Comparison of ENCODE assay signal across 8 cellular contexts in the genomic region with DNA sequence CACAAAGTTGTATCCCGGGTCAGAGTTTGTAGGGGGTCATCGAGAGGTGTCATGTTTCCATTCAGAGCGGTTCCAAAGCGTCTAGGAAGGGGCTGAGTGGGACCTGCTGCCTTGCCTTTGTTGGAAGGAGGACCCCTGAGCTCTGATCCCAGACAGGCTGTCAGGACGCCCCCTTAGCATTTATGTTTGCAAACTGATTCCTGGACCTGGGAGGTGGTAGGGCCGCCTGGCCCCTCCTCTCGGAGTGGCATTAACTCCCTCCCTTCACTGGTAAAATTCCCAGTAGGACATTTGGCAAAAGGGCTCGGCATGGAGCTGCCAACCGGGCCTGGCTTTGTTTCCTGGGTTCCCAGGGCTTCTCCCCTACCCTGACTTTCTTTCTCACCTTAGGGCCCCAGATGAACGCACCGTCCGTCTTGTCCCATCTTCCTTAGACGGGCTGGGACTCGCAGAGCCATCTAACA. TPM values are rescaled to one million over a fixed set of nuclear protein-coding genes. Genes with fewer than 3 reads are reported as not detected.
A peak's percentile ranks its signal among the peaks of the same experiment; 100 is the strongest.
DNase-seq lines count a peak whose midpoint lies in the region; ATAC-seq and TF ChIP-seq lines count a peak whose summit lies in the region.

No MANE protein-coding gene starts in this region.

- H3K4me3 ChIP-seq in HFF-Myc (replicated peaks; ENCODE audit: low read depth, low read length) (peak overlapping the region; percentile 67), iPS-15b (ENCODE audit: low read depth, low read length) (peak overlapping the region; percentile 93)

- no peak for TF ChIP-seq POLR2A in GM18505 (IDR thresholded peaks at IDR 0.05; ENCODE audit: borderline replicate concordance, extremely low read depth, insufficient read depth, insufficient read length)

- no peaks in the 10 kb centered on the region for H3K36me3 ChIP-seq in iPS-15b (ENCODE audit: control insufficient read depth, insufficient read depth, low read length)

- no peak for TF ChIP-seq CTCF in HFF-Myc (IDR thresholded peaks at IDR 0.05; ENCODE audit: low read depth, low read length, missing control alignments)
- no peak for TF ChIP-seq CTCF in foreskin keratinocyte (conservative IDR thresholded peaks at IDR 0.05)

- peak overlapping the region; percentile 95 for H3K27ac Mint-ChIP-seq in activated T-helper 1 cell treated with anti-CD3 and anti-CD28 coated beads, Interleukin-12 subunit alpha, Interleukin-12 subunit beta, Interleukin-2, Interleukin-4 antibody, amounts not matched to agents 30 ng/mL and 10 ng/mL and 1 ng/mL, durations not matched to agents 14 hours and 24 hours and 36 hours
- peak overlapping the region; percentile 99 for H3K27ac Mint-ChIP-seq in stimulated activated memory B cell treated with anti-CD40 and anti-IgM and Interleukin-4, amounts not matched to agents 10 μg/mL and 1 μg/mL and 100 μg/mL, for 72 hours

- peaks cover 2% of the 10 kb centered on the region for H3K27me3 Mint-ChIP-seq in activated T-helper 1 cell treated with anti-CD3 and anti-CD28 coated beads, Interleukin-12 subunit alpha, Interleukin-12 subunit beta, Interleukin-2, Interleukin-4 antibody, amounts not matched to agents 30 ng/mL and 10 ng/mL and 1 ng/mL, durations not matched to agents 14 hours and 24 hours and 36 hours (ENCODE audit: insufficient read depth)
- H3K27me3 Mint-ChIP-seq in stimulated activated memory B cell treated with anti-CD40 and anti-IgM and Interleukin-4, amounts not matched to agents 10 μg/mL and 1 μg/mL and 100 μg/mL, for 72 hours = no peaks in the 10 kb centered on the region

- no peak overlapping the region for H3K27ac ChIP-seq in foreskin keratinocyte

- peak overlapping the region; percentile 9 for H3K9ac ChIP-seq in iPS-15b (ENCODE audit: low read depth, low read length)

- H3K9me3 Mint-ChIP-seq in activated T-helper 1 cell treated with anti-CD3 and anti-CD28 coated beads, Interleukin-12 subunit alpha, Interleukin-12 subunit beta, Interleukin-2, Interleukin-4 antibody, amounts not matched to agents 30 ng/mL and 10 ng/mL and 1 ng/mL, durations not matched to agents 14 hours and 24 hours and 36 hours = no peaks in the 10 kb centered on the region
- H3K9me3 Mint-ChIP-seq in stimulated activated memory B cell treated with anti-CD40 and anti-IgM and Interleukin-4, amounts not matched to agents 10 μg/mL and 1 μg/mL and 100 μg/mL, for 72 hours = no peaks in the 10 kb centered on the region

- H3K27me3 ChIP-seq in iPS-15b (ENCODE audit: control insufficient read depth, insufficient read depth, low read length) (no peaks in the 10 kb centered on the region), foreskin keratinocyte (no peaks in the 10 kb centered on the region)

- H3K4me1 ChIP-seq in iPS-15b (ENCODE audit: control insufficient read depth, insufficient read depth, low read length) = peaks cover 28% of the 10 kb centered on the region
- H3K4me1 ChIP-seq in foreskin keratinocyte = no peaks in the 10 kb centered on the region

- H3K9me3 ChIP-seq in iPS-15b (ENCODE audit: control insufficient read depth, insufficient read depth, low read length) = no peaks in the 10 kb centered on the region

- ATAC-seq in stimulated activated memory B cell treated with anti-CD40 and anti-IgM and Interleukin-4, amounts not matched to agents 10 μg/mL and 1 μg/mL and 100 μg/mL, for 72 hours = no peak
- no peak for ATAC-seq in sciatic nerve
- ATAC-seq in GM18505 (IDR thresholded peaks at IDR 0.05; ENCODE audit: unreplicated experiment) = no peak
- ATAC-seq in foreskin keratinocyte = no peak

- no peak for DNase-seq in HFF-Myc (ENCODE audit: extremely low read depth, low read depth)
- no peak for DNase-seq in activated T-helper 1 cell treated with anti-CD3 and anti-CD28 coated beads, Interleukin-12 subunit alpha, Interleukin-12 subunit beta, Interleukin-2, Interleukin-4 antibody, amounts not matched to agents 30 ng/mL and 10 ng/mL and 1 ng/mL, durations not matched to agents 14 hours and 24 hours and 36 hours (ENCODE audit: low spot score)
- DNase-seq in sciatic nerve (ENCODE audit: low spot score) = no peak
- no peak for DNase-seq in foreskin keratinocyte
- no peak for DNase-seq in NCI-H2081 treated with DMSO at 0.1 percent for 48 hours (lab: John Stamatoyannopoulos, UW)

- intact Hi-C loops in activated T-helper 1 cell treated with anti-CD3 and anti-CD28 coated beads, Interleukin-12 subunit alpha, Interleukin-12 subunit beta, Interleukin-2, Interleukin-4 antibody, amounts not matched to agents 30 ng/mL and 10 ng/mL and 1 ng/mL, durations not matched to agents 14 hours and 24 hours and 36 hours (cut with micrococcal nuclease) = loop anchor here (1.0 to 10.0 kb wide), 9 partner anchors 15 to 352 kb away; partner anchors contain the start of genes C5orf24, DDX46, SEC24A and SKP1
- intact Hi-C loops in sciatic nerve (cut with DNase I) = loop anchor here (5.0 kb wide), 1 partner anchor 49 kb away; no protein-coding TSS in a partner anchor

- H3K4me1 Mint-ChIP-seq in activated T-helper 1 cell treated with anti-CD3 and anti-CD28 coated beads, Interleukin-12 subunit alpha, Interleukin-12 subunit beta, Interleukin-2, Interleukin-4 antibody, amounts not matched to agents 30 ng/mL and 10 ng/mL and 1 ng/mL, durations not matched to agents 14 hours and 24 hours and 36 hours (ENCODE audit: low read depth) = peaks cover 37% of the 10 kb centered on the region
- peaks cover 62% of the 10 kb centered on the region for H3K4me1 Mint-ChIP-seq in stimulated activated memory B cell treated with anti-CD40 and anti-IgM and Interleukin-4, amounts not matched to agents 10 μg/mL and 1 μg/mL and 100 μg/mL, for 72 hours

- H3K4me3 Mint-ChIP-seq in activated T-helper 1 cell treated with anti-CD3 and anti-CD28 coated beads, Interleukin-12 subunit alpha, Interleukin-12 subunit beta, Interleukin-2, Interleukin-4 antibody, amounts not matched to agents 30 ng/mL and 10 ng/mL and 1 ng/mL, durations not matched to agents 14 hours and 24 hours and 36 hours = peak overlapping the region; percentile 99
- H3K4me3 Mint-ChIP-seq in stimulated activated memory B cell treated with anti-CD40 and anti-IgM and Interleukin-4, amounts not matched to agents 10 μg/mL and 1 μg/mL and 100 μg/mL, for 72 hours = peak overlapping the region; percentile 90

- peaks cover 4% of the 10 kb centered on the region for H3K36me3 Mint-ChIP-seq in activated T-helper 1 cell treated with anti-CD3 and anti-CD28 coated beads, Interleukin-12 subunit alpha, Interleukin-12 subunit beta, Interleukin-2, Interleukin-4 antibody, amounts not matched to agents 30 ng/mL and 10 ng/mL and 1 ng/mL, durations not matched to agents 14 hours and 24 hours and 36 hours (ENCODE audit: low read depth)
- H3K36me3 Mint-ChIP-seq in stimulated activated memory B cell treated with anti-CD40 and anti-IgM and Interleukin-4, amounts not matched to agents 10 μg/mL and 1 μg/mL and 100 μg/mL, for 72 hours = peaks cover 17% of the 10 kb centered on the region

RNA-seq across cellular contexts. Expression of gene JADE2, which starts 2.5 kb away (rescaled TPM):
- 70.2 and 74.3 TPM in 2 replicates for total RNA-seq in activated T-helper 1 cell treated with anti-CD3 and anti-CD28 coated beads, Interleukin-12 subunit alpha, Interleukin-12 subunit beta, Interleukin-2, Interleukin-4 antibody, amounts not matched to agents 30 ng/mL and 10 ng/mL and 1 ng/mL, durations not matched to agents 14 hours and 24 hours and 36 hours
- 55.0 TPM for total RNA-seq in sciatic nerve
- 31.7 and 34.0 TPM in 2 replicates for total RNA-seq in foreskin keratinocyte
- 10.1 and 11.7 TPM in 2 replicates for polyA plus RNA-seq in foreskin keratinocyte
